8 cellular contexts compared by ENCODE assay signal in genomic region chr10:50224330-50224952, GRCh38. TPM values are rescaled to one million over a fixed set of nuclear protein-coding genes. Genes with fewer than 3 reads are reported as not detected.
DNase-seq lines count a peak whose midpoint lies in the region; ATAC-seq and TF ChIP-seq lines count a peak whose summit lies in the region.

No MANE protein-coding gene starts in this region.

- H3K36me3 Mint-ChIP-seq in CD8-positive, alpha-beta T cell: no peaks in the 10 kb centered on the region

- H3K4me3 ChIP-seq in CD8-positive, alpha-beta T cell (ENCODE audit: low read depth, low read length): no peak overlapping the region
- H3K4me3 ChIP-seq in WI38 (ENCODE audit: low read depth, low read length) (no peak overlapping the region), prostate gland (no peak overlapping the region), gastrocnemius medialis (no peak overlapping the region)

- peaks cover 13% of the 10 kb centered on the region for H3K27me3 Mint-ChIP-seq in CD8-positive, alpha-beta T cell (ENCODE audit: low read depth)

- H3K4me1 ChIP-seq in CD8-positive, alpha-beta T cell (ENCODE audit: insufficient read depth, low read length): no peaks in the 10 kb centered on the region
- H3K4me1 ChIP-seq in prostate gland (replicated peaks) (no peaks in the 10 kb centered on the region), gastrocnemius medialis (no peaks in the 10 kb centered on the region)

- H3K27ac ChIP-seq in CD8-positive, alpha-beta T cell (ENCODE audit: low read depth, low read length): no peak overlapping the region
- H3K27ac ChIP-seq in prostate gland: no peak overlapping the region
- H3K27ac ChIP-seq in gastrocnemius medialis: no peak overlapping the region

- peak; percentile 21 for TF ChIP-seq CTCF in CD8-positive, alpha-beta T cell (IDR thresholded peaks at IDR 0.05)
- TF ChIP-seq CTCF in WI38 (IDR thresholded peaks at IDR 0.05; ENCODE audit: low read depth, low read length): peak; percentile 47
- TF ChIP-seq CTCF in prostate gland (IDR thresholded peaks at IDR 0.05): peak in 3 of 4 experiments; percentile 31 to 61 (median 53)
- peak in 2 of 5 experiments; percentile 22 to 32 for TF ChIP-seq CTCF in gastrocnemius medialis (IDR thresholded peaks at IDR 0.05 in 4 of 5, conservative IDR thresholded peaks at IDR 0.05 in 1 of 5)

- intact Hi-C loops in CD8-positive, alpha-beta T cell (cut with DNase I, micrococcal nuclease): no loop called here
- intact Hi-C loops in prostate gland (cut with DNase I) (no loop called here), gastrocnemius medialis (cut with DNase I; ENCODE audit: low total_unique reads) (no loop called here)

- H3K4me3 Mint-ChIP-seq in CD8-positive, alpha-beta T cell: no peak overlapping the region

- H3K27me3 ChIP-seq in CD8-positive, alpha-beta T cell (ENCODE audit: insufficient read depth, low read length): no peaks in the 10 kb centered on the region
- H3K27me3 ChIP-seq in prostate gland (replicated peaks; ENCODE audit: insufficient read depth): no peaks in the 10 kb centered on the region
- H3K27me3 ChIP-seq in gastrocnemius medialis: no peaks in the 10 kb centered on the region

- H3K4me1 Mint-ChIP-seq in CD8-positive, alpha-beta T cell (ENCODE audit: low read depth): no peaks in the 10 kb centered on the region

- H3K9me3 Mint-ChIP-seq in CD8-positive, alpha-beta T cell: no peaks in the 10 kb centered on the region

- DNase-seq in CD8-positive, alpha-beta T cell: peak in 2 of 7 experiments; percentile 7 to 11
- DNase-seq in NCI-H2081 treated with DMSO at 0.1 percent for 48 hours (lab: John Stamatoyannopoulos, UW) (peak; percentile 3), fibroblast of the conjunctiva (ENCODE audit: low read depth) (peak; percentile 52), prostate gland (ENCODE audit: low spot score) (peak; percentile 25), gastrocnemius medialis (no peak)

- H3K9me3 ChIP-seq in CD8-positive, alpha-beta T cell (ENCODE audit: low read length): no peaks in the 10 kb centered on the region
- H3K9me3 ChIP-seq in prostate gland: no peaks in the 10 kb centered on the region
- H3K9me3 ChIP-seq in gastrocnemius medialis: no peaks in the 10 kb centered on the region

- TF ChIP-seq POLR2A in prostate gland (IDR thresholded peaks at IDR 0.05): no peak
- TF ChIP-seq POLR2A in gastrocnemius medialis (IDR thresholded peaks at IDR 0.05): no peak

- no peaks in the 10 kb centered on the region for H3K36me3 ChIP-seq in CD8-positive, alpha-beta T cell (ENCODE audit: insufficient read depth, low read length)
- no peaks in the 10 kb centered on the region for H3K36me3 ChIP-seq in prostate gland
- H3K36me3 ChIP-seq in gastrocnemius medialis: no peaks in the 10 kb centered on the region

- peak; percentile 36 for ATAC-seq in CD8-positive, alpha-beta T cell
- ATAC-seq in GM18858 (IDR thresholded peaks at IDR 0.05; ENCODE audit: unreplicated experiment): peak; percentile 90
- ATAC-seq in HG03039 (IDR thresholded peaks at IDR 0.05; ENCODE audit: unreplicated experiment): peak; percentile 85
- no peak for ATAC-seq in gastrocnemius medialis

- POLR2A ChIA-PET in CD8-positive, alpha-beta T cell (lab: Charles Lee): no interaction called here

- no peak overlapping the region for H3K27ac Mint-ChIP-seq in CD8-positive, alpha-beta T cell

- 19% methylated on average over 6 of the region's 6 CpGs for WGBS in prostate gland

- in situ Hi-C loops in gastrocnemius medialis (cut with MboI; ENCODE audit: low sequenced_read_pairs in 4 of 4): no loop called here

- CTCF ChIA-PET in CD8-positive, alpha-beta T cell (lab: Charles Lee): interaction anchor here (1.0 to 4.0 kb wide), 4 partner anchors 10 to 631 kb away, joined by 3 to 14 read pairs (median 4); no protein-coding TSS in a partner anchor

RNA-seq across cellular contexts. Expression of gene ASAH2, which starts 26.9 kb away (rescaled TPM):
- total RNA-seq in CD8-positive, alpha-beta T cell: 1 to 10 TPM in 1 of 2 experiments, under 1 TPM in 1; 0.50 to 2.0 TPM
- 1 to 10 TPM; 1.1 to 1.9 TPM for total RNA-seq in prostate gland
- 1 to 10 TPM in 2 of 4 donors, under 1 TPM in 2; 0.10 to 1.9 (median 0.86) TPM for total RNA-seq in gastrocnemius medialis

Comparison
In these comparisons a context has a peak if more than half of its experiments do, and no peak if none do; other contexts are left out.
1. ATAC-seq: peak in CD8-positive, alpha-beta T cell (single experiment), GM18858 (single experiment) and HG03039 (single experiment); none in gastrocnemius medialis (0 of 2).
2. DNase-seq: peak in NCI-H2081 treated with DMSO at 0.1 percent for 48 hours (single experiment), fibroblast of the conjunctiva (single experiment) and prostate gland (single experiment); none in gastrocnemius medialis (0 of 2).